Comparison of ENCODE assay signal across 29 cellular contexts in genomic region chr1:117150316-117150715, GRCh38. TPM values are rescaled to one million over a fixed set of nuclear protein-coding genes. Genes with fewer than 3 reads are reported as not detected.
A peak's percentile ranks its signal among the peaks of the same experiment; 100 is the strongest.
DNase-seq lines count a peak whose midpoint lies in the region; ATAC-seq, FAIRE-seq and TF ChIP-seq lines count a peak whose summit lies in the region.
"Had no signal": no experiment of that assay in that cellular context is flagged by ENCODE, and none has a peak within 500 bp of the region (broad histone marks: within the 10 kb centered on the region; RNA-seq: fewer than 3 reads in every experiment).

No MANE protein-coding gene starts in this region.

- no peak overlapping the region for H3K4ac ChIP-seq in IMR-90 (ENCODE audit: low read depth, low read length)

- dilution Hi-C loops in IMR-90 (cut with HindIII; ENCODE audit: low sequenced_read_pairs, unreplicated experiment) (no loop called here), endothelial cell of umbilical vein (cut with MboI; ENCODE audit: extremely low pct_ligation_motif_present, low sequenced_read_pairs) (no loop called here)

- TF ChIP-seq CTCF in IMR-90 (conservative IDR thresholded peaks at IDR 0.05; ENCODE audit: low read depth, low read length) (0 out of 2 replicates have a peak, but pooled peaks have one; percentile 19), PC-3 (conservative IDR thresholded peaks at IDR 0.05; ENCODE audit: low read depth, low read length) (0 out of 2 replicates have a peak, but pooled peaks have one; percentile 34), endothelial cell of umbilical vein (IDR thresholded peaks at IDR 0.05; ENCODE audit: extremely low read depth in 1 of 2, insufficient read depth in 1 of 2, low read depth in 1 of 2, low read length in 2 of 2) (no peak), osteoblast (IDR thresholded peaks at IDR 0.05; ENCODE audit: extremely low read depth, low read depth, low read length) (no peak), smooth muscle cell (IDR thresholded peaks at IDR 0.05; ENCODE audit: borderline replicate concordance, insufficient read depth, poor library complexity, severe bottlenecking) (no peak)

- no peak overlapping the region for H3K18ac ChIP-seq in IMR-90 (ENCODE audit: low read depth, low read length)

- CTCF ChIA-PET in IMR-90 (lab: Yijun Ruan, JAX): no interaction called here
- CTCF ChIA-PET in PC-3 (lab: Charles Lee): interaction anchor here (0.6 kb wide), 1 partner anchor 403 kb away, joined by 3 read pairs; no protein-coding TSS in a partner anchor
- CTCF ChIA-PET in endothelial cell of umbilical vein (lab: Charles Lee): no interaction called here

- DNase-seq in IMR-90 (peak; percentile 60), PC-3 (peak; percentile 39), endothelial cell of umbilical vein (ENCODE audit: low read depth, low spot score) (peak; percentile 4), osteoblast (ENCODE audit: insufficient read length, low spot score, missing footprints) (no peak), smooth muscle cell (lab: John Stamatoyannopoulos, UW; ENCODE audit: unreplicated experiment) (no peak), amniotic stem cell (lab: John Stamatoyannopoulos, UW) (no peak)
- DNase-seq: activated CD4-positive, alpha-beta T cell treated with anti-CD3 and anti-CD28 coated beads, Interleukin-2, amount 10 ng/mL, durations not matched to agents 7 days and 5 days; activated naive CD4-positive, alpha-beta T cell treated with anti-CD3 and anti-CD28 coated beads for 36 hours; amygdala; CD4-positive, alpha-beta memory T cell; DMS 273 treated with DMSO at 0.1 percent for 48 hours; immature natural killer cell; mesendoderm; NCI-H1417 treated with DMSO at 0.1 percent for 48 hours; NCI-H524; RPMI8226; sigmoid colon; transverse colon; WERI-Rb-1 had no signal

- H2AK9ac ChIP-seq in IMR-90 (replicated peaks; ENCODE audit: low read depth, low read length, poor library complexity): no peak overlapping the region

- H2BK120ac ChIP-seq in IMR-90 (ENCODE audit: low read depth, low read length): no peak overlapping the region; the same call in 1 of the 2 replicates

- POLR2A ChIA-PET in IMR-90 (lab: Charles Lee; ENCODE audit: unreplicated experiment) (no interaction called here), PC-3 (lab: Charles Lee; ENCODE audit: unreplicated experiment) (interaction anchor here (0.6 kb wide), 1 partner anchor 365 kb away, joined by 3 read pairs; no protein-coding TSS in a partner anchor), endothelial cell of umbilical vein (lab: Charles Lee) (no interaction called here)

- no TSS peak for BruUV-seq in IMR-90 (replicated peaks; lab: Mats Ljungman, UMichigan)
- no TSS peak for BruUV-seq in PC-3 (replicated peaks; lab: Mats Ljungman, UMichigan)
- BruUV-seq in endothelial cell of umbilical vein (replicated peaks; lab: Mats Ljungman, UMichigan): no TSS peak

- in situ Hi-C loops in IMR-90 (cut with MboI; ENCODE audit: low sequenced_read_pairs): no loop called here

- FAIRE-seq in endothelial cell of umbilical vein (lab: Jason Lieb, UNC): no peak
- FAIRE-seq: bronchial epithelial cell, endometrium, frontal cortex, G401.6 had no signal

- H3F3A ChIP-seq in PC-3 (ENCODE audit: low read length, unreplicated experiment) (peaks cover 12% of the 10 kb centered on the region), smooth muscle cell (ENCODE audit: low read depth) (no peaks in the 10 kb centered on the region)

- H4K5ac ChIP-seq in IMR-90 (ENCODE audit: low read depth, low read length): no peak overlapping the region

- H3K56ac ChIP-seq in IMR-90 (ENCODE audit: extremely low read depth, insufficient read depth, low read length): no peak overlapping the region

- no peak overlapping the region for H3K23ac ChIP-seq in IMR-90 (ENCODE audit: low read depth, low read length)

- H3K9me1 ChIP-seq in IMR-90 (ENCODE audit: insufficient read depth, low read length): peaks cover 10% of the 10 kb centered on the region
- H3K9me1 ChIP-seq in endothelial cell of umbilical vein (replicated peaks; ENCODE audit: control insufficient read depth, extremely low read depth, insufficient read depth, low read length): no peaks in the 10 kb centered on the region

- H3K9me2 ChIP-seq in PC-3 (replicated peaks; ENCODE audit: low read length): no peaks in the 10 kb centered on the region

- no peak overlapping the region for H2BK15ac ChIP-seq in IMR-90 (ENCODE audit: low read depth, low read length)

- no CpG with 5 or more reads among the region's 2 CpGs for WGBS in IMR-90 (ENCODE audit: extremely low coverage in 2 of 2, insufficient read length in 1 of 2), 2 experiments
- WGBS in smooth muscle cell (ENCODE audit: low lambda C conversion rate): 78% methylated on average over 2 of the region's 2 CpGs

- H4K20me1 ChIP-seq in IMR-90 (ENCODE audit: insufficient read depth, low read length) (no peaks in the 10 kb centered on the region), PC-3 (ENCODE audit: low read length) (no peaks in the 10 kb centered on the region), endothelial cell of umbilical vein (replicated peaks; ENCODE audit: control insufficient read depth, extremely low read depth, insufficient read depth, low read length) (no peaks in the 10 kb centered on the region), osteoblast (ENCODE audit: insufficient read depth, low read length) (no peaks in the 10 kb centered on the region), smooth muscle cell (ENCODE audit: low read depth) (no peaks in the 10 kb centered on the region)

- no peaks in the 10 kb centered on the region for H3K9me3 ChIP-seq in IMR-90 (ENCODE audit: control insufficient read depth, insufficient read depth, low read length)
- H3K9me3 ChIP-seq in PC-3 (ENCODE audit: low read length): no peaks in the 10 kb centered on the region
- no peaks in the 10 kb centered on the region for H3K9me3 ChIP-seq in endothelial cell of umbilical vein (replicated peaks; ENCODE audit: control insufficient read depth, insufficient read depth, low read length)
- H3K9me3 ChIP-seq in osteoblast (ENCODE audit: low read depth, low read length): no peaks in the 10 kb centered on the region
- no peaks in the 10 kb centered on the region for H3K9me3 ChIP-seq in smooth muscle cell (replicated peaks; ENCODE audit: low read depth)
- H3K9me3 ChIP-seq: sigmoid colon, transverse colon had no signal

- no peaks in the 10 kb centered on the region for H3K79me1 ChIP-seq in IMR-90 (ENCODE audit: low read depth in 1 of 2, low read length in 2 of 2)

- H2AK5ac ChIP-seq in IMR-90 (ENCODE audit: low read depth, low read length): no peak overlapping the region

- H3K27me3 ChIP-seq in IMR-90 (ENCODE audit: control insufficient read depth, insufficient read depth, low read length) (no peaks in the 10 kb centered on the region), PC-3 (ENCODE audit: low read length) (no peaks in the 10 kb centered on the region), endothelial cell of umbilical vein (ENCODE audit: control insufficient read depth in 2 of 2, insufficient read depth in 2 of 2, low read length in 2 of 2) (no peaks in the 10 kb centered on the region), osteoblast (ENCODE audit: insufficient read depth, low read length) (no peaks in the 10 kb centered on the region), smooth muscle cell (ENCODE audit: low read depth) (no peaks in the 10 kb centered on the region)
- H3K27me3 ChIP-seq: hepatocyte, sigmoid colon, transverse colon had no signal

- TF ChIP-seq POLR2A in IMR-90 (IDR thresholded peaks at IDR 0.05; ENCODE audit: low read depth, low read length) (no peak), endothelial cell of umbilical vein (IDR thresholded peaks at IDR 0.05; ENCODE audit: low read depth, low read length) (no peak)

- no peak overlapping the region for H4K8ac ChIP-seq in IMR-90 (ENCODE audit: low read depth in 2 of 2, low read length in 2 of 2)

- H2BK5ac ChIP-seq in IMR-90 (ENCODE audit: low read depth, low read length, poor library complexity, severe bottlenecking): no peak overlapping the region

- ATAC-seq in IMR-90 (ENCODE audit: low read depth): no peak
- ATAC-seq in PC-3: no peak
- no peak for ATAC-seq in HG03460 (IDR thresholded peaks at IDR 0.05; ENCODE audit: unreplicated experiment)
- ATAC-seq: left lobe of liver had no signal

- H3K9ac ChIP-seq in IMR-90 (ENCODE audit: low read depth, low read length): no peak overlapping the region
- no peak overlapping the region for H3K9ac ChIP-seq in PC-3 (ENCODE audit: low read length)
- H3K9ac ChIP-seq in endothelial cell of umbilical vein (replicated peaks; ENCODE audit: extremely low read depth, insufficient read depth, low read length): no peak overlapping the region
- no peak overlapping the region for H3K9ac ChIP-seq in smooth muscle cell (ENCODE audit: low read depth)

- no peak overlapping the region for H3K27ac ChIP-seq in IMR-90 (ENCODE audit: insufficient read depth, low read length)
- H3K27ac ChIP-seq in PC-3 (ENCODE audit: low read length): no peak overlapping the region
- H3K27ac ChIP-seq in endothelial cell of umbilical vein (ENCODE audit: insufficient read depth, low read depth, low read length): no peak overlapping the region
- no peak overlapping the region for H3K27ac ChIP-seq in osteoblast (ENCODE audit: low read depth, low read length)
- H3K27ac ChIP-seq in smooth muscle cell (ENCODE audit: low read depth): no peak overlapping the region
- H3K27ac ChIP-seq: coronary artery, hepatocyte, HL-60, sigmoid colon, SK-N-MC, transverse colon, WERI-Rb-1 had no signal

- H3K14ac ChIP-seq in IMR-90 (replicated peaks; ENCODE audit: low read depth, low read length): no peak overlapping the region

- H2AFZ ChIP-seq in IMR-90 (replicated peaks; ENCODE audit: low read length, poor library complexity) (no peak overlapping the region), PC-3 (ENCODE audit: low read length) (no peak overlapping the region), endothelial cell of umbilical vein (ENCODE audit: low read depth, low read length) (no peak overlapping the region), osteoblast (ENCODE audit: low read length) (peak overlapping the region; percentile 48), smooth muscle cell (ENCODE audit: low read depth) (no peak overlapping the region)
- H2AFZ ChIP-seq: hepatocyte had no signal

- H2BK20ac ChIP-seq in IMR-90 (ENCODE audit: low read depth, low read length): no peak overlapping the region

- H3K4me2 ChIP-seq in IMR-90 (ENCODE audit: low read depth, low read length) (no peak overlapping the region), PC-3 (ENCODE audit: low read length) (no peak overlapping the region), endothelial cell of umbilical vein (ENCODE audit: insufficient read depth, low read length) (no peak overlapping the region), osteoblast (ENCODE audit: insufficient read depth, low read length) (no peak overlapping the region), smooth muscle cell (no peak overlapping the region)
- H3K4me2 ChIP-seq: hepatocyte had no signal

- intact Hi-C loops in IMR-90 (cut with micrococcal nuclease) (no loop called here), PC-3 (cut with micrococcal nuclease) (no loop called here), endothelial cell of umbilical vein (cut with micrococcal nuclease) (no loop called here)

- no peaks in the 10 kb centered on the region for H3K79me2 ChIP-seq in PC-3 (ENCODE audit: low read length)
- no peaks in the 10 kb centered on the region for H3K79me2 ChIP-seq in endothelial cell of umbilical vein (ENCODE audit: control insufficient read depth, insufficient read depth, low read length)
- no peaks in the 10 kb centered on the region for H3K79me2 ChIP-seq in osteoblast (ENCODE audit: insufficient read depth, low read length)
- no peaks in the 10 kb centered on the region for H3K79me2 ChIP-seq in smooth muscle cell (ENCODE audit: low read depth)
- H3K79me2 ChIP-seq: hepatocyte had no signal

- H3K4me3 ChIP-seq in IMR-90 (ENCODE audit: insufficient read depth, low read depth, low read length): no peak overlapping the region
- no peak overlapping the region for H3K4me3 ChIP-seq in PC-3 (ENCODE audit: low read length)
- no peak overlapping the region for H3K4me3 ChIP-seq in endothelial cell of umbilical vein (replicated peaks in 1 of 3; ENCODE audit: insufficient read depth in 1 of 3, low read depth in 1 of 3, low read length in 3 of 3)
- no peak overlapping the region for H3K4me3 ChIP-seq in osteoblast (ENCODE audit: insufficient read depth, low read length)
- no peak overlapping the region for H3K4me3 ChIP-seq in smooth muscle cell
- H3K4me3 ChIP-seq: coronary artery, hepatocyte, sigmoid colon, SK-N-MC, transverse colon had no signal

- H4K91ac ChIP-seq in IMR-90 (ENCODE audit: insufficient read depth, low read depth, low read length): no peak overlapping the region

- no peak for TF ChIP-seq RAD21 in IMR-90 (IDR thresholded peaks at IDR 0.05; ENCODE audit: low read length)

- no peaks in the 10 kb centered on the region for H3K36me3 ChIP-seq in IMR-90 (ENCODE audit: control insufficient read depth, insufficient read depth, low read length)
- no peaks in the 10 kb centered on the region for H3K36me3 ChIP-seq in PC-3 (ENCODE audit: low read depth, low read length)
- no peaks in the 10 kb centered on the region for H3K36me3 ChIP-seq in endothelial cell of umbilical vein (ENCODE audit: control insufficient read depth in 2 of 2, extremely low read depth in 1 of 2, insufficient read depth in 2 of 2, low read length in 2 of 2)
- H3K36me3 ChIP-seq in osteoblast (ENCODE audit: insufficient read depth, low read length): no peaks in the 10 kb centered on the region
- H3K36me3 ChIP-seq in smooth muscle cell (ENCODE audit: low read depth): no peaks in the 10 kb centered on the region
- H3K36me3 ChIP-seq: sigmoid colon, transverse colon, WERI-Rb-1 had no signal

- H3K4me1 ChIP-seq in IMR-90 (ENCODE audit: control insufficient read depth, insufficient read depth, low read length) (peaks cover 8% of the 10 kb centered on the region), PC-3 (ENCODE audit: insufficient read depth, low read length) (peaks cover 30% of the 10 kb centered on the region), endothelial cell of umbilical vein (ENCODE audit: control insufficient read depth, extremely low read depth, insufficient read depth, low read length) (no peaks in the 10 kb centered on the region), osteoblast (ENCODE audit: insufficient read depth, low read length) (peaks cover 24% of the 10 kb centered on the region), smooth muscle cell (ENCODE audit: low read depth) (peaks cover 15% of the 10 kb centered on the region)
- H3K4me1 ChIP-seq: sigmoid colon, transverse colon had no signal

RNA-seq across cellular contexts. Expression of gene TRIM45, which starts 28.8 kb away (rescaled TPM):
- total RNA-seq in IMR-90 (2012; rRNA removed): 1.7 and 2.0 TPM in 2 replicates
- polyA plus RNA-seq in IMR-90 (2012; rRNA removed): 4.1 and 5.1 TPM in 2 replicates
- polyA plus RNA-seq in IMR-90 (2012; cell fraction: cytosol; rRNA removed): 2.1 and 2.9 TPM in 2 replicates
- 19.8 and 36.5 TPM in 2 replicates for polyA plus RNA-seq in IMR-90 (2012; cell fraction: nucleus; rRNA removed; ENCODE audit: low replicate concordance)
- total RNA-seq in PC-3 (2014; rRNA removed): 3.1 and 4.3 TPM in 2 replicates
- 2.9 and 3.3 TPM in 2 replicates for total RNA-seq in endothelial cell of umbilical vein
- polyA plus RNA-seq in endothelial cell of umbilical vein: 3.1 TPM in 2 replicates
- 2.2 and 3.6 TPM in 2 replicates for polyA plus RNA-seq in endothelial cell of umbilical vein (2011; cell fraction: cytosol; rRNA removed)
- 15.3 and 19.0 TPM in 2 replicates for polyA plus RNA-seq in endothelial cell of umbilical vein (2011; cell fraction: nucleus; rRNA removed)
- polyA plus RNA-seq in endothelial cell of umbilical vein (2012): 1.5 and 2.3 TPM in 2 replicates
- 2.4 and 3.1 TPM in 2 replicates for polyA minus RNA-seq in endothelial cell of umbilical vein
- polyA minus RNA-seq in endothelial cell of umbilical vein (2011; cell fraction: cytosol; rRNA and poly(A)+ RNA removed): 2.0 TPM
- polyA minus RNA-seq in endothelial cell of umbilical vein (2011; cell fraction: nucleus; rRNA and poly(A)+ RNA removed): 1.5 and 2.4 TPM in 2 replicates
- total RNA-seq in osteoblast: 1.4 and 2.1 TPM in 2 replicates
- 3.5 and 4.4 TPM in 2 replicates for total RNA-seq in smooth muscle cell
- 4.6 and 6.4 TPM in 2 replicates for polyA plus RNA-seq in smooth muscle cell
- polyA plus RNA-seq: immature natural killer cell had no signal

Comparison
In these comparisons a context has a peak if more than half of its experiments do, and no peak if none do; other contexts are left out.
1. DNase-seq: peak in IMR-90 (single experiment), PC-3 (single experiment) and endothelial cell of umbilical vein (single experiment); none in osteoblast (single experiment), smooth muscle cell (single experiment) and amniotic stem cell (single experiment).
2. CTCF ChIP-seq: peak in IMR-90 (single experiment) and PC-3 (single experiment); none in endothelial cell of umbilical vein (0 of 2), osteoblast (single experiment) and smooth muscle cell (single experiment).